9 cellular contexts compared by ENCODE assay signal in genomic region chr16:89201467-89202377, GRCh38. TPM values are rescaled to one million over a fixed set of nuclear protein-coding genes. Genes with fewer than 3 reads are reported as not detected.
DNase-seq lines count a peak whose midpoint lies in the region; ATAC-seq lines count a peak whose summit lies in the region.
"Had no signal": no experiment of that assay in that cellular context is flagged by ENCODE, and none has a peak within 500 bp of the region (broad histone marks: within the 10 kb centered on the region; RNA-seq: fewer than 3 reads in every experiment).

No MANE protein-coding gene starts in this region.

- peak; percentile 97 for ATAC-seq in activated CD4-positive, alpha-beta T cell treated with anti-CD3 and anti-CD28 coated beads for 36 hours
- no peak for ATAC-seq in GM19328 (IDR thresholded peaks at IDR 0.05; ENCODE audit: unreplicated experiment)

- H3K4me3 Mint-ChIP-seq in activated CD4-positive, alpha-beta T cell treated with anti-CD3 and anti-CD28 coated beads for 36 hours = peak overlapping the region; percentile 44

- peaks cover 32% of the 10 kb centered on the region for H3K27me3 Mint-ChIP-seq in activated CD4-positive, alpha-beta T cell treated with anti-CD3 and anti-CD28 coated beads for 36 hours

- no peak overlapping the region for H3K27ac Mint-ChIP-seq in activated CD4-positive, alpha-beta T cell treated with anti-CD3 and anti-CD28 coated beads for 36 hours

- no peaks in the 10 kb centered on the region for H3K9me3 Mint-ChIP-seq in activated CD4-positive, alpha-beta T cell treated with anti-CD3 and anti-CD28 coated beads for 36 hours (ENCODE audit: low read depth)

- H3K4me1 Mint-ChIP-seq in activated CD4-positive, alpha-beta T cell treated with anti-CD3 and anti-CD28 coated beads for 36 hours = peaks cover 13% of the 10 kb centered on the region

- peak; percentile 60 for DNase-seq in Daoy (ENCODE audit: low read depth)
- peak; percentile 54 for DNase-seq in NCI-H1048 (lab: John Stamatoyannopoulos, UW)
- peak; percentile 94 for DNase-seq in activated CD4-positive, alpha-beta T cell treated with anti-CD3 and anti-CD28 coated beads for 36 hours
- DNase-seq in cerebellum (ENCODE audit: low spot score) = peak; percentile 97
- peak; percentile 90 for DNase-seq in left kidney (ENCODE audit: low read depth, low spot score)
- peak; percentile 49 to 77 (median 69) for DNase-seq in stimulated activated CD4-positive, alpha-beta T cell treated with anti-CD3 and anti-CD28 coated beads, TNF-alpha, amount 100 ng/mL, for 1 hour (ENCODE audit: low read depth in 3 of 3, low spot score in 1 of 3)
- no peak for DNase-seq in H4 (ENCODE audit: low spot score)

- intact Hi-C loops in activated CD4-positive, alpha-beta T cell treated with anti-CD3 and anti-CD28 coated beads for 36 hours (cut with DNase I, micrococcal nuclease) = loop anchor here (1.0 to 5.0 kb wide), 6 partner anchors 8 to 344 kb away; partner anchors contain the start of genes CDH15 (in 2 of the 2) and TRAPPC2L (in 1 of the 2)

- CTCF ChIA-PET in activated CD4-positive, alpha-beta T cell treated with anti-CD3 and anti-CD28 coated beads for 36 hours (lab: Charles Lee) = no interaction called here

- peaks cover 2% of the 10 kb centered on the region for H3K36me3 Mint-ChIP-seq in activated CD4-positive, alpha-beta T cell treated with anti-CD3 and anti-CD28 coated beads for 36 hours (ENCODE audit: low read depth)

- POLR2A ChIA-PET in activated CD4-positive, alpha-beta T cell treated with anti-CD3 and anti-CD28 coated beads for 36 hours (lab: Charles Lee) = interaction anchor here (1.5 kb wide), 1 partner anchor 9 kb away, joined by 3 read pairs; no protein-coding TSS in a partner anchor

RNA-seq across cellular contexts. Expression of gene SLC22A31, which starts 1.4 kb away (rescaled TPM):
- total RNA-seq in Daoy (2014; rRNA removed; shearing (Covaris generic)) = not detected in 2 replicates
- total RNA-seq in activated CD4-positive, alpha-beta T cell treated with anti-CD3 and anti-CD28 coated beads for 36 hours = 1 to 10 TPM in 1 of 2 experiments, under 1 TPM in 1; 0.49 to 1.3 TPM
- total RNA-seq in cerebellum = 0.91 TPM
- not detected in 2 replicates for total RNA-seq in H4 (2014; rRNA removed; shearing (Covaris generic))
- total RNA-seq: M059J had no signal

RNA-seq across cellular contexts. Expression of gene ZNF778, which starts 15.8 kb away (rescaled TPM):
- 3.4 TPM in 2 replicates for total RNA-seq in Daoy (2014; rRNA removed; shearing (Covaris generic))
- 1 to 10 TPM; 4.7 to 5.0 TPM for total RNA-seq in activated CD4-positive, alpha-beta T cell treated with anti-CD3 and anti-CD28 coated beads for 36 hours
- total RNA-seq in cerebellum = 18.1 TPM
- total RNA-seq in H4 (2014; rRNA removed; shearing (Covaris generic)) = 2.6 and 11.0 TPM in 2 replicates

RNA-seq across cellular contexts. Expression of gene CDH15, which starts 30.2 kb away (rescaled TPM):
- not detected in 2 replicates for total RNA-seq in Daoy (2014; rRNA removed; shearing (Covaris generic))
- total RNA-seq in activated CD4-positive, alpha-beta T cell treated with anti-CD3 and anti-CD28 coated beads for 36 hours = not detected
- total RNA-seq in cerebellum = 3.8 TPM
- 0.17 TPM in 1 of 2 replicates, not detected in the other for total RNA-seq in H4 (2014; rRNA removed; shearing (Covaris generic))
